8 cellular contexts compared by ENCODE assay signal in genomic region chr16:67393111-67393789, GRCh38. TPM values are rescaled to one million over a fixed set of nuclear protein-coding genes. Genes with fewer than 3 reads are reported as not detected.
DNase-seq lines count a peak whose midpoint lies in the region; FAIRE-seq and TF ChIP-seq lines count a peak whose summit lies in the region.

Gene TPPP3 (minus strand): TSS chr16:67393498. CDS start chr16:67391111, 2,387 bp downstream.

- TF ChIP-seq CTCF in colonic mucosa (IDR thresholded peaks at IDR 0.05): peak; percentile 52
- TF ChIP-seq CTCF in keratinocyte (optimal IDR thresholded peaks at IDR 0.05 in 1 of 3, IDR thresholded peaks at IDR 0.05 in 1 of 3, conservative IDR thresholded peaks at IDR 0.05 in 1 of 3; ENCODE audit: extremely low read depth in 1 of 3, insufficient read depth in 2 of 3, low read length in 3 of 3): peak; percentile 54 to 73 (median 56)
- TF ChIP-seq CTCF in OCI-LY7 (conservative IDR thresholded peaks at IDR 0.05; ENCODE audit: low read length): no peak

- H3K9me3 ChIP-seq in colonic mucosa: no peaks in the 10 kb centered on the region
- H3K9me3 ChIP-seq in keratinocyte (ENCODE audit: control insufficient read depth, low read depth, low read length): no peaks in the 10 kb centered on the region
- no peaks in the 10 kb centered on the region for H3K9me3 ChIP-seq in OCI-LY7 (ENCODE audit: low read length)

- dilution Hi-C loops in keratinocyte (cut with MboI; ENCODE audit: extremely low pct_ligation_motif_present, low sequenced_read_pairs): no loop called here

- peaks cover 7% of the 10 kb centered on the region for H3K27me3 ChIP-seq in colonic mucosa
- peaks cover 25% of the 10 kb centered on the region for H3K27me3 ChIP-seq in keratinocyte (ENCODE audit: control insufficient read depth, extremely low read depth, insufficient read depth, low read length)

- H4K20me1 ChIP-seq in keratinocyte (ENCODE audit: control insufficient read depth, extremely low read depth, insufficient read depth, low read length) (no peaks in the 10 kb centered on the region), OCI-LY7 (ENCODE audit: insufficient read depth, low read length) (no peaks in the 10 kb centered on the region)

- no peak for FAIRE-seq in keratinocyte (lab: Jason Lieb, UNC)

- H2AFZ ChIP-seq in keratinocyte (ENCODE audit: control insufficient read depth, low read length) (peak within 1 kb of the TSS; percentile 33), OCI-LY7 (ENCODE audit: low read length) (no peak within 1 kb of the TSS)

- DNase-seq in AG08396 (ENCODE audit: low spot score) (peak; percentile 95), HCEC 1CT (peak; percentile 59), SW480 (ENCODE audit: low spot score) (peak; percentile 69), colonic mucosa (peak; percentile 93), keratinocyte (ENCODE audit: low read depth, low spot score) (no peak), skeletal muscle cell (ENCODE audit: low read depth) (no peak), OCI-LY7 (ENCODE audit: low spot score) (no peak), NCI-H1105 (lab: John Stamatoyannopoulos, UW) (no peak)

- H3K4me1 ChIP-seq in colonic mucosa (peaks cover 21% of the 10 kb centered on the region), keratinocyte (ENCODE audit: control insufficient read depth, extremely low read depth, insufficient read depth, low read length) (peaks cover 26% of the 10 kb centered on the region), OCI-LY7 (ENCODE audit: insufficient read depth, low read length, poor library complexity, severe bottlenecking) (no peaks in the 10 kb centered on the region)

- POLR2A ChIA-PET in OCI-LY7 (lab: Charles Lee): interaction anchor here (0.6 kb wide), 1 partner anchor 111 kb away, joined by 3 read pairs; no protein-coding TSS in a partner anchor

- no peaks in the 10 kb centered on the region for H3K9me1 ChIP-seq in keratinocyte (ENCODE audit: control insufficient read depth, extremely low read depth, insufficient read depth, low read length)

- H3K27ac ChIP-seq in colonic mucosa: peak within 1 kb of the TSS; percentile 15
- H3K27ac ChIP-seq in keratinocyte (ENCODE audit: control insufficient read depth, insufficient read depth, low read length): no peak within 1 kb of the TSS
- H3K27ac ChIP-seq in OCI-LY7 (ENCODE audit: low read depth, low read length, poor library complexity, severe bottlenecking): no peak within 1 kb of the TSS

- CTCF ChIA-PET in OCI-LY7 (lab: Charles Lee; ENCODE audit: unreplicated experiment): no interaction called here

- BruUV-seq in OCI-LY7 (replicated peaks; lab: Mats Ljungman, UMichigan): no TSS peak

- H3K9ac ChIP-seq in colonic mucosa (ENCODE audit: low read depth in 2 of 2, low read length in 2 of 2): peak within 1 kb of the TSS; percentile 64 to 67
- H3K9ac ChIP-seq in keratinocyte (ENCODE audit: control insufficient read depth, extremely low read depth, insufficient read depth, low read length): peak within 1 kb of the TSS; percentile 22

- H3K4me3 ChIP-seq in colonic mucosa: peak within 1 kb of the TSS; percentile 29
- H3K4me3 ChIP-seq in keratinocyte (ENCODE audit: control insufficient read depth in 2 of 3, extremely low read depth in 1 of 3, insufficient read depth in 2 of 3, low read depth in 1 of 3, low read length in 3 of 3): no peak within 1 kb of the TSS
- H3K4me3 ChIP-seq in skeletal muscle cell (ENCODE audit: low read depth, low read length): peak within 1 kb of the TSS; percentile 39
- no peak within 1 kb of the TSS for H3K4me3 ChIP-seq in OCI-LY7 (ENCODE audit: low read depth, low read length, poor library complexity, severe bottlenecking)

- no peaks in the 10 kb centered on the region for H3K9me2 ChIP-seq in OCI-LY7 (ENCODE audit: insufficient read depth, low read length)

- no peaks in the 10 kb centered on the region for H3K79me2 ChIP-seq in keratinocyte (ENCODE audit: control insufficient read depth, insufficient read depth, low read length)
- H3K79me2 ChIP-seq in OCI-LY7 (ENCODE audit: insufficient read depth, low read depth, low read length): no peaks in the 10 kb centered on the region

- intact Hi-C loops in colonic mucosa (cut with DNase I): loop anchor here (10.0 kb wide), 1 partner anchor 48 kb away; no protein-coding TSS in a partner anchor
- intact Hi-C loops in OCI-LY7 (cut with micrococcal nuclease; ENCODE audit: unreplicated experiment): no loop called here

- H3K36me3 ChIP-seq in colonic mucosa: no peaks in the 10 kb centered on the region
- H3K36me3 ChIP-seq in keratinocyte (ENCODE audit: control insufficient read depth in 2 of 2, extremely low read depth in 1 of 2, insufficient read depth in 2 of 2, low read length in 2 of 2): no peaks in the 10 kb centered on the region
- H3K36me3 ChIP-seq in OCI-LY7 (ENCODE audit: insufficient read depth, low read length): no peaks in the 10 kb centered on the region

- peak within 1 kb of the TSS; percentile 71 for H3K4me2 ChIP-seq in keratinocyte (ENCODE audit: control insufficient read depth, extremely low read depth, insufficient read depth, low read depth, low read length)
- H3K4me2 ChIP-seq in OCI-LY7 (ENCODE audit: low read length): no peak within 1 kb of the TSS

RNA-seq across cellular contexts. Expression of gene TPPP3, which starts in this region (rescaled TPM):
- 10 to 100 TPM in 1 of 2 donors, 1 to 10 TPM in 1; 3.7 to 12.3 TPM for total RNA-seq in colonic mucosa
- 0.37 to 0.96 TPM in 2 of 3 replicates, not detected in the other for polyA plus RNA-seq in keratinocyte
- 1.1 TPM for polyA plus RNA-seq in keratinocyte (2011; ENCODE audit: low read depth)
- not detected in 2 replicates for polyA plus RNA-seq in keratinocyte (2011; cell fraction: cytosol; rRNA removed)
- 0.11 and 0.17 TPM in 2 replicates for polyA plus RNA-seq in keratinocyte (2011; cell fraction: nucleus; rRNA removed)
- polyA plus RNA-seq in keratinocyte (2012; ENCODE audit: low replicate concordance): 0.10 and 0.79 TPM in 2 replicates
- 0.16 TPM in 1 of 3 replicates, not detected in the others for polyA minus RNA-seq in keratinocyte
- not detected for polyA minus RNA-seq in keratinocyte (2011; cell fraction: cytosol; rRNA and poly(A)+ RNA removed)
- polyA minus RNA-seq in keratinocyte (2011; cell fraction: nucleus; rRNA and poly(A)+ RNA removed): 0.42 TPM in 1 of 2 replicates, not detected in the other
- not detected in 2 replicates for total RNA-seq in OCI-LY7 (2014; rRNA removed; shearing (Covaris generic))
- total RNA-seq in OCI-LY7 (2022): not detected in 2 replicates

Comparison
In these comparisons a context has a peak if more than half of its experiments do, and no peak if none do; other contexts are left out.
1. RNA of gene TPPP3 (total RNA-seq): 3.7 to 12.3 TPM in colonic mucosa; not detected in OCI-LY7; every median in the first group is over 4 times any median in the second.
2. DNase-seq: peak in AG08396 (single experiment), HCEC 1CT (single experiment), SW480 (single experiment) and colonic mucosa (single experiment); none in keratinocyte (single experiment), skeletal muscle cell (single experiment), OCI-LY7 (single experiment) and NCI-H1105 (single experiment).
3. H3K4me3 ChIP-seq: peak in colonic mucosa (single experiment) and skeletal muscle cell (single experiment); none in keratinocyte (0 of 3) and OCI-LY7 (single experiment).